8 cellular contexts compared by ENCODE assay signal in genomic region chr19:55407625-55408319, GRCh38. TPM values are rescaled to one million over a fixed set of nuclear protein-coding genes. Genes with fewer than 3 reads are reported as not detected.
DNase-seq lines count a peak whose midpoint lies in the region; ATAC-seq, FAIRE-seq and TF ChIP-seq lines count a peak whose summit lies in the region.

UBE2S (minus strand) TSS chr19:55407788; CDS start chr19:55407589, 199 bp downstream.

- H2AFZ ChIP-seq in mammary epithelial cell (ENCODE audit: low read depth, low read length): peak within 1 kb of the TSS; percentile 95

- 3% methylated on average over 14 of the region's 87 CpGs for WGBS in mammary epithelial cell (ENCODE audit: low coverage, missing lambda C conversion rate)
- 0 to 1% (median 1%) methylated on average over 65 to 87 of the region's 87 CpGs for WGBS in small intestine, 3 donors

- H3K9me3 ChIP-seq in WERI-Rb-1 (ENCODE audit: severe bottlenecking) (peaks cover 12% of the 10 kb centered on the region), mammary epithelial cell (replicated peaks; ENCODE audit: insufficient read depth, low read length) (no peaks in the 10 kb centered on the region), iPS-20b (ENCODE audit: insufficient read depth, low read depth, low read length) (no peaks in the 10 kb centered on the region; the same call in 1 of the 2 replicates), small intestine (ENCODE audit: control insufficient read depth, low read depth) (no peaks in the 10 kb centered on the region)

- peaks cover 46% of the 10 kb centered on the region for H3K79me2 ChIP-seq in mammary epithelial cell (ENCODE audit: insufficient read depth, low read length)

- TF ChIP-seq CTCF in WERI-Rb-1 (IDR thresholded peaks at IDR 0.05; ENCODE audit: low read depth, low read length): no peak
- TF ChIP-seq CTCF in mammary epithelial cell (conservative IDR thresholded peaks at IDR 0.05 in 1 of 2, IDR thresholded peaks at IDR 0.05 in 1 of 2; ENCODE audit: extremely low read depth in 1 of 2, insufficient read depth in 1 of 2, low read depth in 1 of 2, low read length in 2 of 2): no peak

- peak; percentile 98 for DNase-seq in ACHN
- peak; percentile 100 for DNase-seq in NCI-H2227 (lab: John Stamatoyannopoulos, UW; ENCODE audit: unreplicated experiment)
- DNase-seq in WERI-Rb-1: peak; percentile 98
- peak; percentile 98 for DNase-seq in mammary epithelial cell
- DNase-seq in small intestine: peak; percentile 99

- FAIRE-seq in small intestine (lab: Jason Lieb, UNC): no peak

- dilution Hi-C loops in mammary epithelial cell (cut with HindIII; ENCODE audit: low sequenced_read_pairs): no loop called here

- H3K36me3 ChIP-seq in WERI-Rb-1 (peaks cover 45% of the 10 kb centered on the region), mammary epithelial cell (ENCODE audit: insufficient read depth, low read length) (peaks cover 21% of the 10 kb centered on the region), iPS-20b (ENCODE audit: insufficient read depth, low read depth, low read length) (peaks cover 39% of the 10 kb centered on the region), small intestine (ENCODE audit: control insufficient read depth in 2 of 2, insufficient read depth in 2 of 2, low read length in 2 of 2) (peaks cover 2 to 3% of the 10 kb centered on the region in 2 donors)

- H3K27ac ChIP-seq in WERI-Rb-1 (peak within 1 kb of the TSS; percentile 100), mammary epithelial cell (ENCODE audit: insufficient read depth, low read depth, low read length) (peak within 1 kb of the TSS; percentile 94), iPS-20b (ENCODE audit: low read length) (peak within 1 kb of the TSS; percentile 97), small intestine (ENCODE audit: low read depth in 1 of 2, low read length in 1 of 2) (peak within 1 kb of the TSS; percentile 97 to 98)

- H3K27me3 ChIP-seq in WERI-Rb-1 (ENCODE audit: insufficient read depth, low read depth, severe bottlenecking) (no peaks in the 10 kb centered on the region), mammary epithelial cell (ENCODE audit: insufficient read depth, low read length) (no peaks in the 10 kb centered on the region), iPS-20b (ENCODE audit: insufficient read depth, low read length) (0 out of 2 replicates have a peak, but pooled peaks cover 19% of the 10 kb centered on the region), small intestine (ENCODE audit: control insufficient read depth in 2 of 2, insufficient read depth in 2 of 2, low read length in 2 of 2) (no peaks in the 10 kb centered on the region)

- H4K20me1 ChIP-seq in mammary epithelial cell (ENCODE audit: insufficient read depth, low read length): no peaks in the 10 kb centered on the region

- no TSS peak for BruUV-seq in mammary epithelial cell (replicated peaks; lab: Mats Ljungman, UMichigan)

- H3K4me3 ChIP-seq in WERI-Rb-1 (ENCODE audit: low read depth, low read length) (peak within 1 kb of the TSS; percentile 94), mammary epithelial cell (replicated peaks in 1 of 3; ENCODE audit: insufficient read depth in 1 of 3, low read depth in 2 of 3, low read length in 3 of 3) (peak within 1 kb of the TSS; percentile 75 to 94 (median 81)), iPS-20b (ENCODE audit: low read length) (peak within 1 kb of the TSS; percentile 87), small intestine (ENCODE audit: low read depth in 1 of 2, low read length in 2 of 2) (peak within 1 kb of the TSS; percentile 82 to 89)

- intact Hi-C loops in mammary epithelial cell (cut with micrococcal nuclease): loop anchor here (1.0 to 2.0 kb wide), 2 partner anchors 21 to 39 kb away; no protein-coding TSS in a partner anchor

- CTCF ChIA-PET in mammary epithelial cell (lab: Charles Lee; ENCODE audit: low non-redundant PET): no interaction called here

- peak within 1 kb of the TSS; percentile 82 for H3K4me2 ChIP-seq in mammary epithelial cell (ENCODE audit: insufficient read depth, low read depth, low read length)

- H3K9ac ChIP-seq in mammary epithelial cell (ENCODE audit: insufficient read depth, low read length) (peak within 1 kb of the TSS; percentile 91), iPS-20b (ENCODE audit: low read depth, low read length) (peak within 1 kb of the TSS; percentile 96)

- in situ Hi-C loops in ACHN (cut with HindIII; ENCODE audit: low pct_ligation_motif_present, low pct_unique_long_range_greater_than_20kb, low sequenced_read_pairs): no loop called here
- in situ Hi-C loops in mammary epithelial cell (cut with MboI; ENCODE audit: low sequenced_read_pairs in 2 of 2): loop anchor here (25.0 kb wide), 1 partner anchor 270 kb away; the partner anchor contains the start of gene TNNT1 (in 2 of the 2)

- H3K4me1 ChIP-seq in mammary epithelial cell (ENCODE audit: insufficient read depth, low read length) (peaks cover 29% of the 10 kb centered on the region), iPS-20b (ENCODE audit: insufficient read depth, low read length) (peaks cover 9% of the 10 kb centered on the region), small intestine (ENCODE audit: control insufficient read depth in 2 of 2, insufficient read depth in 1 of 2, low read depth in 1 of 2, low read length in 1 of 2) (peaks cover 7 to 8% of the 10 kb centered on the region in 2 donors)

- ATAC-seq in GM18873 (IDR thresholded peaks at IDR 0.05; ENCODE audit: low FRiP score, unreplicated experiment) (peak; percentile 70), HG03139 (IDR thresholded peaks at IDR 0.05; ENCODE audit: unreplicated experiment) (peak; percentile 69)

RNA-seq across cellular contexts. Expression of gene UBE2S, which starts in this region (rescaled TPM):
- 100 to 1,000 TPM in 1 of 2 donors, 10 to 100 TPM in 1; 40.0 to 204 TPM for total RNA-seq in mammary epithelial cell
- 108 TPM for polyA plus RNA-seq in mammary epithelial cell
- polyA minus RNA-seq in mammary epithelial cell: 113 TPM
- polyA plus RNA-seq in small intestine: 10 to 100 TPM in 1 of 3 donors, 1 to 10 TPM in 2; 7.2 to 30.1 (median 9.5) TPM

Comparison
In these comparisons a context has a peak if more than half of its experiments do, and no peak if none do; other contexts are left out.
1. Peak in every context shown above with its lines: DNase-seq, ATAC-seq, H3K4me3 ChIP-seq and H3K27ac ChIP-seq.